In the genomic region with DNA sequence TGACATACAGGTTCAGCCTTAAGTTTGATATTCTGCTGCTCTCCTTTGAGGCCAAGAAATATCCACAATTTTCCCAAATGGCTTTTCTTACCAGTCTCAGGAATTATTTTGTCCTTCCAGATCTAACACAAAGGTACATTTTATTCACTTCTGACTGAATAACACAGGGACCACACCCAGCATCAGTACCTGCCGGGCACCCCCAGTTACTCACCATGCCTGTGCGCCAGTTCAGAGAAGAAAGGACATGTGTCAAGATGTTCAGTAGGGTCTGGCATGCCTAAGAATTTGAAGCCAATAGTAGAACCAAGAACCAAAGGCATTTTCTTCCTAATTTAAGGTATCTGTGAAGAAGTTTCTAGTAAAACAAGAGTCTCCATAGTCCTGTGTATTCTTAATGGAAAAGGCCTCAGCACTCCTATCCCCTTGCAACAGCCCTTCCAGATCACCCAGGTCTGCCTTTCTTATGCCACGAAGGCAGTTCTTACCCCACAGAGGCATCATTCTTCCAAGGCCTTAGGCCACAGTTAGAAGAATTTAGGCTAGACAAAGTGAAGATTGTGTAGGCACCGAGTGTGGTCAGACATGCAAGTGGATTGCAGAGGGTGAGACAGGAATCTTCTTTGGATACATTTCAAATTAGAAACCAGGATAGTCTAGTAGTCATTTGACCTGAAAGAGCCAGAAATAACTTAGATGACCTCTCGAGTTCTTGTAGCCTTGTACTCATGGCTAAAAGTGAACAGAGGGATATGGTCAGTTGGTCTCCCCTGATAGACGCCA, we compare ENCODE assay signal across 13 cellular contexts.
DNase-seq lines count a peak whose midpoint lies in the region; ATAC-seq and TF ChIP-seq lines count a peak whose summit lies in the region.
"Had no signal": no experiment of that assay in that cellular context is flagged by ENCODE, and none has a peak within 500 bp of the region (broad histone marks: within the 10 kb centered on the region; RNA-seq: fewer than 3 reads in every experiment).

No MANE protein-coding gene starts in this region.

- no peak for ATAC-seq in activated T-cell treated with anti-CD3 and anti-CD28 coated beads, Interleukin-2, amount 50 U/mL, for 72 hours (replicated peaks in 1 of 2)
- ATAC-seq in foreskin keratinocyte (peak; percentile 68), HG03565 (IDR thresholded peaks at IDR 0.05; ENCODE audit: unreplicated experiment) (no peak)
- ATAC-seq in stimulated activated naive CD8-positive, alpha-beta T cell treated with anti-CD3 and anti-CD28 coated beads, Interleukin-15, amount 100 ng/mL, for 72 hours, result no peak
- ATAC-seq: left cardiac atrium had no signal

- peaks cover 0 to 5% of the 10 kb centered on the region in 2 donors for H3K9me3 Mint-ChIP-seq in activated T-cell treated with anti-CD3 and anti-CD28 coated beads, Interleukin-2, amount 50 U/mL, for 72 hours
- no peaks in the 10 kb centered on the region for H3K9me3 Mint-ChIP-seq in activated naive CD8-positive, alpha-beta T cell (ENCODE audit: low read depth)
- H3K9me3 Mint-ChIP-seq in stimulated activated naive CD8-positive, alpha-beta T cell treated with anti-CD3 and anti-CD28 coated beads, Interleukin-15, amount 100 ng/mL, for 72 hours, result peaks cover 0 to 8% of the 10 kb centered on the region in 2 donors

- peaks cover 65% of the 10 kb centered on the region for H3K4me1 Mint-ChIP-seq in activated T-cell treated with anti-CD3 and anti-CD28 coated beads, Interleukin-2, amount 50 U/mL, for 72 hours (ENCODE audit: low read depth)
- peaks cover 53% of the 10 kb centered on the region for H3K4me1 Mint-ChIP-seq in activated naive CD8-positive, alpha-beta T cell (ENCODE audit: low read depth)
- H3K4me1 Mint-ChIP-seq in stimulated activated naive CD8-positive, alpha-beta T cell treated with anti-CD3 and anti-CD28 coated beads, Interleukin-15, amount 100 ng/mL, for 72 hours, result peaks cover 77% of the 10 kb centered on the region

- H3K27me3 ChIP-seq in foreskin keratinocyte, result no peaks in the 10 kb centered on the region
- no peaks in the 10 kb centered on the region for H3K27me3 ChIP-seq in SK-N-SH (ENCODE audit: insufficient read depth)
- H3K27me3 ChIP-seq: esophagus muscularis mucosa had no signal

- H3K9me2 ChIP-seq in SK-N-SH, result no peaks in the 10 kb centered on the region

- no peak overlapping the region for H3K27ac ChIP-seq in foreskin keratinocyte
- peak overlapping the region in 1 of 2 experiments; percentile 73; a peak in 1 of 4 replicates for H3K27ac ChIP-seq in SK-N-SH (ENCODE audit: low read depth in 2 of 2, low read length in 1 of 2)
- H3K27ac ChIP-seq: esophagus muscularis mucosa had no signal

- no peak for DNase-seq in activated T-cell treated with anti-CD3 and anti-CD28 coated beads, Interleukin-2, amount 50 U/mL, for 72 hours
- no peak for DNase-seq in activated T-cell treated with anti-CD3 and anti-CD28 coated beads, Interleukin-2, amount 50 U/mL, for 1 hour
- DNase-seq in foreskin keratinocyte (no peak), SK-N-SH (no peak)
- no peak for DNase-seq in stimulated activated naive CD8-positive, alpha-beta T cell treated with anti-CD3 and anti-CD28 coated beads, Interleukin-15, amount 100 ng/mL, for 72 hours
- DNase-seq in activated CD4-positive, alpha-beta T cell treated with anti-CD3 and anti-CD28 coated beads, Interleukin-2, amount 50 U/mL, for 4 hours, result no peak
- DNase-seq: left cardiac atrium, NCI-H187 treated with DMSO at 0.1 percent for 48 hours, occipital lobe, substantia nigra had no signal

- no peaks in the 10 kb centered on the region for H4K20me1 ChIP-seq in SK-N-SH (ENCODE audit: insufficient read depth)

- H3K9ac ChIP-seq in SK-N-SH, result no peak overlapping the region

- H3K36me3 ChIP-seq in SK-N-SH (replicated peaks in 1 of 2; ENCODE audit: control insufficient read depth in 1 of 2, insufficient read depth in 2 of 2, low read length in 1 of 2), result no peaks in the 10 kb centered on the region

- H3K4me2 ChIP-seq in SK-N-SH, result no peak overlapping the region

- TF ChIP-seq RAD21 in SK-N-SH (IDR thresholded peaks at IDR 0.05; ENCODE audit: low read length), result no peak

- no peak for TF ChIP-seq CTCF in foreskin keratinocyte (conservative IDR thresholded peaks at IDR 0.05)
- no peak for TF ChIP-seq CTCF in SK-N-SH (IDR thresholded peaks at IDR 0.05)

- peaks cover 10 to 17% of the 10 kb centered on the region in 2 donors for H3K36me3 Mint-ChIP-seq in activated T-cell treated with anti-CD3 and anti-CD28 coated beads, Interleukin-2, amount 50 U/mL, for 72 hours (ENCODE audit: insufficient read depth in 2 of 2)
- peaks cover 26% of the 10 kb centered on the region for H3K36me3 Mint-ChIP-seq in activated naive CD8-positive, alpha-beta T cell

- H3K4me3 ChIP-seq in SK-N-SH (ENCODE audit: low read depth in 2 of 2, low read length in 1 of 2), result no peak overlapping the region
- H3K4me3 ChIP-seq: esophagus muscularis mucosa had no signal

- peaks cover 5% of the 10 kb centered on the region for H3F3A ChIP-seq in SK-N-SH (replicated peaks; ENCODE audit: insufficient read depth)

- H2AFZ ChIP-seq in SK-N-SH (ENCODE audit: low read depth), result no peak overlapping the region

- H3K4me3 Mint-ChIP-seq in activated T-cell treated with anti-CD3 and anti-CD28 coated beads, Interleukin-2, amount 50 U/mL, for 72 hours, result peak overlapping the region in 1 of 2 donors; percentile 27
- no peak overlapping the region for H3K4me3 Mint-ChIP-seq in activated naive CD8-positive, alpha-beta T cell
- no peak overlapping the region for H3K4me3 Mint-ChIP-seq in stimulated activated naive CD8-positive, alpha-beta T cell treated with anti-CD3 and anti-CD28 coated beads, Interleukin-15, amount 100 ng/mL, for 72 hours

- H3K27ac Mint-ChIP-seq in activated T-cell treated with anti-CD3 and anti-CD28 coated beads, Interleukin-2, amount 50 U/mL, for 72 hours, result peak overlapping the region; percentile 70
- H3K27ac Mint-ChIP-seq in activated naive CD8-positive, alpha-beta T cell, result peak overlapping the region; percentile 47
- H3K27ac Mint-ChIP-seq in stimulated activated naive CD8-positive, alpha-beta T cell treated with anti-CD3 and anti-CD28 coated beads, Interleukin-15, amount 100 ng/mL, for 72 hours, result peak overlapping the region; percentile 37 to 90

- no peaks in the 10 kb centered on the region for H3K79me2 ChIP-seq in SK-N-SH (ENCODE audit: insufficient read depth)

- POLR2A ChIA-PET in SK-N-SH (lab: Yijun Ruan, JAX), result no interaction called here

- H3K27me3 Mint-ChIP-seq in activated T-cell treated with anti-CD3 and anti-CD28 coated beads, Interleukin-2, amount 50 U/mL, for 72 hours (ENCODE audit: low read depth), result no peaks in the 10 kb centered on the region
- H3K27me3 Mint-ChIP-seq in activated naive CD8-positive, alpha-beta T cell, result no peaks in the 10 kb centered on the region
- H3K27me3 Mint-ChIP-seq in stimulated activated naive CD8-positive, alpha-beta T cell treated with anti-CD3 and anti-CD28 coated beads, Interleukin-15, amount 100 ng/mL, for 72 hours, result no peaks in the 10 kb centered on the region

- H3K9me3 ChIP-seq in SK-N-SH, result no peaks in the 10 kb centered on the region
- H3K9me3 ChIP-seq: esophagus muscularis mucosa had no signal

- WGBS in SK-N-SH (ENCODE audit: low lambda C conversion rate), result 73% methylated on average over 6 of the region's 6 CpGs

- H3K4me1 ChIP-seq in foreskin keratinocyte, result no peaks in the 10 kb centered on the region
- peaks cover 10 to 21% of the 10 kb centered on the region in 2 experiments; a peak in 3 of 4 replicates for H3K4me1 ChIP-seq in SK-N-SH (ENCODE audit: control insufficient read depth in 1 of 2, insufficient read depth in 2 of 2, low read depth in 1 of 2, low read length in 1 of 2)

- no peak for TF ChIP-seq EP300 in SK-N-SH (IDR thresholded peaks at IDR 0.05; ENCODE audit: borderline replicate concordance in 1 of 2, low read depth in 1 of 2, low read length in 1 of 2)

- CTCF ChIA-PET in SK-N-SH (lab: Yijun Ruan, JAX), result no interaction called here

TF ChIP-seq in SK-N-SH, 30 proteins besides CTCF, POLR2A, EP300 and RAD21:
- no peak for TF ChIP-seq RFX5 (IDR thresholded peaks at IDR 0.05; ENCODE audit: low read length)
- TF ChIP-seq, protein P1, sequence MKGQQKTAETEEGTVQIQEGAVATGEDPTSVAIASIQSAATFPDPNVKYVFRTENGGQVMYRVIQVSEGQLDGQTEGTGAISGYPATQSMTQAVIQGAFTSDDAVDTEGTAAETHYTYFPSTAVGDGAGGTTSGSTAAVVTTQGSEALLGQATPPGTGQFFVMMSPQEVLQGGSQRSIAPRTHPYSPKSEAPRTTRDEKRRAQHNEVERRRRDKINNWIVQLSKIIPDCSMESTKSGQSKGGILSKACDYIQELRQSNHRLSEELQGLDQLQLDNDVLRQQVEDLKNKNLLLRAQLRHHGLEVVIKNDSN (IDR thresholded peaks at IDR 0.05; ENCODE audit: borderline replicate concordance, low read depth), result no peak
- TF ChIP-seq TCF12 (IDR thresholded peaks at IDR 0.05), result no peak
- no peak for TF ChIP-seq GABPA (IDR thresholded peaks at IDR 0.05; ENCODE audit: low read depth)
- TF ChIP-seq CHD2 (IDR thresholded peaks at IDR 0.05; ENCODE audit: low read length, partially characterized antibody), result no peak
- no peak for TF ChIP-seq EZH2phosphoT487 (IDR thresholded peaks at IDR 0.05; ENCODE audit: borderline replicate concordance, low read depth)
